Comparison of ENCODE assay signal across 9 cellular contexts in the genomic region with DNA sequence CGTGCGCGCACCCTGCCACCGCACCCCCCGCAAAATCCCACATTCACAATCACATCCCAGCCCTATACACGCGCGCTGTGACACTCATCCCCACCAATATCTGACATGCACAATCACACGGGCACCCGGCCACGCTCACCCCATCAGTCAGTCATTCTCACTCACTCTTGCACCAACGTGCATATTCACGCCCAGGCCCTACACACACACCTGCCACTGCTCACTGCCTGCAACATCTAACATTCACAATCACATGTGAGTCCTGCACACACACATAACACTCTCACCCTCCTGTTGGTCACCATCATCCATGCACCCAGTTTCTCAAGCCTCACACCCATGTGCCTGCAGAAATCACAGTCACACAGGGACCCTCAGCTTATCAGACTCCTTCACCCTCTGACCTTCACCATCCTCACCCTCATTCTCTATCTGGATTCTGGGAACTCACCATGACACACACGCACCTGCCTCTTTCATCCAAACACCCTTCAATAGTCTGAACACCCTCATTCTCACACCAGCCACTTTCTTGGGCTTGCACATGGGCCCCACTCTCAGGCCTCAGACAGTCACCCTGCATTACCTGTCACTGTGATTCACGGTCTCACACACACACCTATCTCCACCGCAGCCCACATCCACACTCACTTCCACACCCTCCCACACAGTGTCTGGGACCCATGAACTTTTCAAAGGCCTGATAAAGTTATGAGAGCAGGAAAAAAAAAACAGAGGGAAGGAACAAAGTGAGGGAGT. TPM values are rescaled to one million over a fixed set of nuclear protein-coding genes. Genes with fewer than 3 reads are reported as not detected.
DNase-seq lines count a peak whose midpoint lies in the region; ATAC-seq and TF ChIP-seq lines count a peak whose summit lies in the region.
"Had no signal": no experiment of that assay in that cellular context is flagged by ENCODE, and none has a peak within 500 bp of the region (broad histone marks: within the 10 kb centered on the region; RNA-seq: fewer than 3 reads in every experiment).

No MANE protein-coding gene starts in this region.

- CTCF ChIA-PET in OCI-LY7 (lab: Charles Lee; ENCODE audit: unreplicated experiment), result no interaction called here

- H3K9me3 Mint-ChIP-seq in endodermal cell, result no peaks in the 10 kb centered on the region

- H3K4me1 Mint-ChIP-seq in endodermal cell, result peaks cover 7% of the 10 kb centered on the region

- peak overlapping the region; percentile 41; the same call in 1 of the 2 replicates for H2AFZ ChIP-seq in OCI-LY7 (ENCODE audit: low read length)

- POLR2A ChIA-PET in OCI-LY7 (lab: Charles Lee), result no interaction called here

- 79 to 82% methylated on average over 8 to 12 of the region's 16 CpGs for WGBS in endodermal cell (ENCODE audit: insufficient coverage in 1 of 2, insufficient read length in 1 of 2), 2 experiments
- 25 to 44% (median 27%) methylated on average over 8 to 16 of the region's 16 CpGs for whole genome bisulfite sequencing in psoas muscle, 3 donors

- no TSS peak for BruUV-seq in OCI-LY7 (replicated peaks; lab: Mats Ljungman, UMichigan)

- H3K27me3 Mint-ChIP-seq in endodermal cell (ENCODE audit: insufficient read depth), result no peaks in the 10 kb centered on the region

- no peaks in the 10 kb centered on the region for H3K36me3 ChIP-seq in OCI-LY7 (ENCODE audit: insufficient read depth, low read length)
- H3K36me3 ChIP-seq in endodermal cell (ENCODE audit: control insufficient read depth, insufficient read depth, low read length), result peaks cover 29% of the 10 kb centered on the region
- no peaks in the 10 kb centered on the region for H3K36me3 ChIP-seq in psoas muscle (ENCODE audit: insufficient read depth in 1 of 2, low read depth in 1 of 2)

- peak overlapping the region; percentile 67 for H3K4me3 Mint-ChIP-seq in endodermal cell

- H3K27ac ChIP-seq in OCI-LY7 (ENCODE audit: low read depth, low read length, poor library complexity, severe bottlenecking), result no peak overlapping the region
- no peak overlapping the region for H3K27ac ChIP-seq in endodermal cell (ENCODE audit: low read depth, low read length)
- H3K27ac ChIP-seq in psoas muscle, result no peak overlapping the region

- H3K79me2 ChIP-seq in OCI-LY7 (ENCODE audit: insufficient read depth, low read depth, low read length), result no peaks in the 10 kb centered on the region

- H3K36me3 Mint-ChIP-seq in endodermal cell (ENCODE audit: low read depth), result peaks cover 27% of the 10 kb centered on the region

- H4K20me1 ChIP-seq in OCI-LY7 (ENCODE audit: insufficient read depth, low read length), result no peaks in the 10 kb centered on the region

- intact Hi-C loops in OCI-LY7 (cut with micrococcal nuclease; ENCODE audit: unreplicated experiment) (no loop called here), psoas muscle (cut with DNase I) (no loop called here)

- no peak overlapping the region for H3K4me2 ChIP-seq in OCI-LY7 (ENCODE audit: low read length)

- DNase-seq in NCI-H1417 (lab: John Stamatoyannopoulos, UW) (peak in 2 of 3 experiments; percentile 28 to 39), NCI-H1417 treated with DMSO at 0.1 percent for 48 hours (lab: John Stamatoyannopoulos, UW) (no peak), OCI-LY7 (ENCODE audit: low spot score) (no peak), endodermal cell (no peak), psoas muscle (no peak)
- DNase-seq in central memory CD4-positive, alpha-beta T cell, result no peak
- DNase-seq: ACHN had no signal

- H3K27me3 ChIP-seq in endodermal cell (ENCODE audit: control insufficient read depth, insufficient read depth, low read length, poor library complexity, severe bottlenecking) (no peaks in the 10 kb centered on the region), psoas muscle (ENCODE audit: insufficient read depth in 3 of 3, low read length in 2 of 3) (no peaks in the 10 kb centered on the region)

- H3K4me1 ChIP-seq in OCI-LY7 (ENCODE audit: insufficient read depth, low read length, poor library complexity, severe bottlenecking) (peaks cover 7% of the 10 kb centered on the region), endodermal cell (ENCODE audit: control insufficient read depth, insufficient read depth, low read length) (no peaks in the 10 kb centered on the region), psoas muscle (no peaks in the 10 kb centered on the region)

- H3K27ac Mint-ChIP-seq in endodermal cell, result peak overlapping the region; percentile 75

- H3K9me2 ChIP-seq in OCI-LY7 (ENCODE audit: insufficient read depth, low read length), result no peaks in the 10 kb centered on the region

- ATAC-seq in psoas muscle (no peak), HG03521 (IDR thresholded peaks at IDR 0.05; ENCODE audit: unreplicated experiment) (no peak), HG02642 (IDR thresholded peaks at IDR 0.05; ENCODE audit: poor library complexity, unreplicated experiment) (no peak)

- H3K9me3 ChIP-seq in OCI-LY7 (ENCODE audit: low read length) (no peaks in the 10 kb centered on the region), endodermal cell (ENCODE audit: control insufficient read depth, low read length) (no peaks in the 10 kb centered on the region), psoas muscle (no peaks in the 10 kb centered on the region)

- no peak for TF ChIP-seq CTCF in OCI-LY7 (conservative IDR thresholded peaks at IDR 0.05; ENCODE audit: low read length)
- TF ChIP-seq CTCF in endodermal cell (conservative IDR thresholded peaks at IDR 0.05), result peak; percentile 16
- TF ChIP-seq CTCF in psoas muscle (IDR thresholded peaks at IDR 0.05), result no peak

- H3K4me3 ChIP-seq in OCI-LY7 (ENCODE audit: low read depth, low read length, poor library complexity, severe bottlenecking) (no peak overlapping the region), endodermal cell (ENCODE audit: low read length) (no peak overlapping the region), psoas muscle (peak overlapping the region; percentile 32)

- no peak overlapping the region for H3K9ac ChIP-seq in endodermal cell (ENCODE audit: extremely low read depth, low read length, poor library complexity, severe bottlenecking)

RNA-seq across cellular contexts. Expression of gene ATP9A, which starts 0.7 kb away (rescaled TPM):
- 0.82 and 0.85 TPM in 2 replicates for total RNA-seq in OCI-LY7 (2014; rRNA removed; shearing (Covaris generic))
- total RNA-seq in OCI-LY7 (2022), result 0.67 and 0.70 TPM in 2 replicates
- total RNA-seq in endodermal cell, result 10 to 100 TPM; 26.7 to 27.9 TPM
- polyA plus RNA-seq in endodermal cell (2013, experiment 1 of 2), result 18.3 TPM
- 17.1 TPM for polyA plus RNA-seq in endodermal cell (2013, experiment 2 of 2)
- total RNA-seq in psoas muscle, result 10 to 100 TPM; 17.2 to 42.3 (median 26.7) TPM
- 10 to 100 TPM in 1 of 3 donors, 1 to 10 TPM in 2; 1.8 to 16.2 (median 3.2) TPM for polyA plus RNA-seq in psoas muscle

RNA-seq across cellular contexts. Expression of gene SALL4, which starts 33.4 kb away (rescaled TPM):
- 0.06 and 0.18 TPM in 2 replicates for total RNA-seq in OCI-LY7 (2014; rRNA removed; shearing (Covaris generic))
- not detected in 2 replicates for total RNA-seq in OCI-LY7 (2022)
- total RNA-seq in endodermal cell, result 100 to 1,000 TPM; 333 to 397 TPM
- polyA plus RNA-seq in endodermal cell (2013, experiment 1 of 2), result 49.1 TPM
- polyA plus RNA-seq in endodermal cell (2013, experiment 2 of 2), result 49.8 TPM
- total RNA-seq in psoas muscle, result not detected
- polyA plus RNA-seq in psoas muscle, result not detected

Comparison
In these comparisons a context has a peak if more than half of its experiments do, and no peak if none do; other contexts are left out.
1. DNase-seq: peak in NCI-H1417 (2 of 3); none in NCI-H1417 treated with DMSO at 0.1 percent for 48 hours (single experiment), OCI-LY7 (single experiment), endodermal cell (single experiment), psoas muscle (0 of 2) and central memory CD4-positive, alpha-beta T cell (single experiment).
2. RNA of gene ATP9A, which starts 0.7 kb away (total RNA-seq): 17.2 to 42.3 TPM in psoas muscle and 26.7 to 27.9 TPM in endodermal cell; 0.67 to 0.85 TPM in OCI-LY7; every median in the first group is over 4 times any median in the second.
3. RNA of gene SALL4, which starts 33.4 kb away (total RNA-seq): 333 to 397 TPM in endodermal cell; 0.06 to 0.18 TPM in OCI-LY7 and not detected in psoas muscle; every median in the first group is over 100 times any median in the second.